In the genomic region with DNA sequence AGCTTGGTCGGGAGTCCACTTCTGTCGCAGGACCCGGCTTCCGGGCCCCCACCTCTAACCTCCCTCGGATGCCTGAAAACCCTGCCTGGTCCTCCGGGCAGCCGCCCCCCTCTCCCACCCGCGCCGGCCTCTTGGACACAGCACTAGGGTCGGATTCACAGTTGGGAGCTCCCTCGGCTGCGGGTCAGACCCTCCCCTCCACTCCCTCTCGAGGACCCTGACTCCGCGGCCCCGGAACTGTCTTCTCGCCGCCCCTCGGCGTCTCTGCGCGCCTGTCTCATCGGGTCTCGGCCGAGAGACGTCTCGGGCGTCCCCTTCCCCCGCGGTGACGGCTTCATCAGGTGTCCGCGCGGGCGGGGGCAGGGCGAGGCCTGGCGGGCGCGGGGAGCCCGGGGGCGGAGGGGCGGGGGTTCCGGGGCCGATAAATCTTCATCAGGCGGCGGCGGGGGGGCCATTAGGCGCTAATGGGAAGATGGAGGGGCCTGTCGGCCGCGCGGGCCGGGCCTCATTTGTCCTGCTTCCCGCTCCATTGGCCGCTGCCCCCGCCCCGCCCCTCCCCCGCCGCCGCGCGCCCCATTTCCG, we compare ENCODE assay signal across 8 cellular contexts. TPM values are rescaled to one million over a fixed set of nuclear protein-coding genes. Genes with fewer than 3 reads are reported as not detected.
DNase-seq lines count a peak whose midpoint lies in the region; ATAC-seq and TF ChIP-seq lines count a peak whose summit lies in the region.

No MANE protein-coding gene starts in this region.

- peaks cover 26% of the 10 kb centered on the region for H3K27me3 Mint-ChIP-seq in T-helper 2 cell treated with Interferon-gamma antibody and Interleukin-4, amounts not matched to agents 5 μg/mL and 100 μg/mL, for 36 hours (ENCODE audit: low read depth)
- peaks cover 28 to 62% of the 10 kb centered on the region in 2 donors for H3K27me3 Mint-ChIP-seq in effector memory CD8-positive, alpha-beta T cell
- H3K27me3 Mint-ChIP-seq in osteocyte (ENCODE audit: unreplicated experiment): peaks cover 11% of the 10 kb centered on the region

- DNase-seq in SHP77 (lab: John Stamatoyannopoulos, UW): peak; percentile 21 to 27
- DNase-seq in SHP77 treated with DMSO at 0.1 percent for 48 hours (lab: John Stamatoyannopoulos, UW): no peak
- DNase-seq in T-helper 2 cell treated with Interferon-gamma antibody and Interleukin-4, amounts not matched to agents 5 μg/mL and 100 μg/mL, for 36 hours (ENCODE audit: low spot score): peak; percentile 45
- no peak for DNase-seq in effector memory CD8-positive, alpha-beta T cell
- no peak for DNase-seq in osteocyte (ENCODE audit: extremely low spot score, unreplicated experiment)
- no peak for DNase-seq in C1 segment of cervical spinal cord (lab: John Stamatoyannopoulos, UW)

- no peaks in the 10 kb centered on the region for H3K36me3 Mint-ChIP-seq in T-helper 2 cell treated with Interferon-gamma antibody and Interleukin-4, amounts not matched to agents 5 μg/mL and 100 μg/mL, for 36 hours (ENCODE audit: low read depth)
- H3K36me3 Mint-ChIP-seq in effector memory CD8-positive, alpha-beta T cell (ENCODE audit: insufficient read depth): peaks cover 16% of the 10 kb centered on the region
- H3K36me3 Mint-ChIP-seq in osteocyte (ENCODE audit: unreplicated experiment): no peaks in the 10 kb centered on the region

- no peak overlapping the region for H3K27ac Mint-ChIP-seq in T-helper 2 cell treated with Interferon-gamma antibody and Interleukin-4, amounts not matched to agents 5 μg/mL and 100 μg/mL, for 36 hours
- H3K27ac Mint-ChIP-seq in effector memory CD8-positive, alpha-beta T cell: peak overlapping the region; percentile 78 to 79
- peak overlapping the region; percentile 54 for H3K27ac Mint-ChIP-seq in osteocyte (ENCODE audit: unreplicated experiment)

- peak overlapping the region; percentile 28 for H3K4me3 Mint-ChIP-seq in T-helper 2 cell treated with Interferon-gamma antibody and Interleukin-4, amounts not matched to agents 5 μg/mL and 100 μg/mL, for 36 hours
- H3K4me3 Mint-ChIP-seq in effector memory CD8-positive, alpha-beta T cell: peak overlapping the region; percentile 74 to 80
- peak overlapping the region; percentile 87 for H3K4me3 Mint-ChIP-seq in osteocyte (ENCODE audit: unreplicated experiment)

- ATAC-seq in effector memory CD8-positive, alpha-beta T cell (replicated peaks): no peak
- ATAC-seq in HG03439 (IDR thresholded peaks at IDR 0.05; ENCODE audit: unreplicated experiment) (no peak), GM19023 (IDR thresholded peaks at IDR 0.05; ENCODE audit: unreplicated experiment) (no peak)

- H3K4me1 Mint-ChIP-seq in T-helper 2 cell treated with Interferon-gamma antibody and Interleukin-4, amounts not matched to agents 5 μg/mL and 100 μg/mL, for 36 hours (ENCODE audit: low read depth): peaks cover 25% of the 10 kb centered on the region
- peaks cover 38 to 52% of the 10 kb centered on the region in 2 donors for H3K4me1 Mint-ChIP-seq in effector memory CD8-positive, alpha-beta T cell (ENCODE audit: low read depth in 2 of 2)
- no peaks in the 10 kb centered on the region for H3K4me1 Mint-ChIP-seq in osteocyte (ENCODE audit: unreplicated experiment)

- no peaks in the 10 kb centered on the region for H3K9me3 Mint-ChIP-seq in T-helper 2 cell treated with Interferon-gamma antibody and Interleukin-4, amounts not matched to agents 5 μg/mL and 100 μg/mL, for 36 hours
- no peaks in the 10 kb centered on the region for H3K9me3 Mint-ChIP-seq in effector memory CD8-positive, alpha-beta T cell
- H3K9me3 Mint-ChIP-seq in osteocyte (ENCODE audit: unreplicated experiment): no peaks in the 10 kb centered on the region

- no peak for TF ChIP-seq CTCF in osteocyte (IDR thresholded peaks at IDR 0.05)

RNA-seq across cellular contexts. Expression of gene ERFL, which starts 11.7 kb away (rescaled TPM):
- total RNA-seq in osteocyte: 0.29 and 0.38 TPM in 2 replicates

RNA-seq across cellular contexts. Expression of gene RABAC1, which starts 19.2 kb away (rescaled TPM):
- total RNA-seq in osteocyte: 265 and 268 TPM in 2 replicates

RNA-seq across cellular contexts. Expression of gene ATP1A3, which starts 54.1 kb away (rescaled TPM):
- not detected in 2 replicates for total RNA-seq in osteocyte

RNA-seq across cellular contexts. Expression of gene ARHGEF1, which starts 57.0 kb away (rescaled TPM):
- 85.1 and 97.3 TPM in 2 replicates for total RNA-seq in osteocyte

Comparison
In these comparisons a context has a peak if more than half of its experiments do, and no peak if none do; other contexts are left out.
1. DNase-seq: peak in SHP77 (2 of 2) and T-helper 2 cell treated with Interferon-gamma antibody and Interleukin-4, amounts not matched to agents 5 μg/mL and 100 μg/mL, for 36 hours (single experiment); none in SHP77 treated with DMSO at 0.1 percent for 48 hours (single experiment), effector memory CD8-positive, alpha-beta T cell (0 of 3), osteocyte (single experiment) and C1 segment of cervical spinal cord (0 of 14).
2. H3K4me3 Mint-ChIP-seq: peak in every context shown above with its lines; median percentile 87 in osteocyte; 77 in effector memory CD8-positive, alpha-beta T cell; 28 in T-helper 2 cell treated with Interferon-gamma antibody and Interleukin-4, amounts not matched to agents 5 μg/mL and 100 μg/mL, for 36 hours.